10 cellular contexts compared by ENCODE assay signal in genomic region chr1:110336300-110337039, GRCh38.
DNase-seq lines count a peak whose midpoint lies in the region; ATAC-seq and TF ChIP-seq lines count a peak whose summit lies in the region.
"Had no signal": no experiment of that assay in that cellular context is flagged by ENCODE, and none has a peak within 500 bp of the region (broad histone marks: within the 10 kb centered on the region; RNA-seq: fewer than 3 reads in every experiment).

No MANE protein-coding gene starts in this region.

- peaks cover 10% of the 10 kb centered on the region; the same call in 1 of the 2 replicates for H3K4me1 ChIP-seq in iPS-20b (ENCODE audit: insufficient read depth, low read length)

- no peak for TF ChIP-seq CTCF in AG10803 (conservative IDR thresholded peaks at IDR 0.05; ENCODE audit: low read length)
- TF ChIP-seq CTCF in brain microvascular endothelial cell (IDR thresholded peaks at IDR 0.05; ENCODE audit: low read depth, low read length, missing control alignments), result no peak

- H3K9ac ChIP-seq in SK-N-MC (ENCODE audit: insufficient read length), result peak overlapping the region; percentile 88
- no peak overlapping the region for H3K9ac ChIP-seq in iPS-20b (ENCODE audit: low read depth, low read length)

- peak; percentile 37 for DNase-seq in AG10803 (ENCODE audit: low read depth)
- peak; percentile 73 for DNase-seq in EH (ENCODE audit: low read depth)
- DNase-seq in SK-N-MC (ENCODE audit: low read depth, low spot score), result no peak
- DNase-seq in brain microvascular endothelial cell, result no peak
- no peak for DNase-seq in dedifferentiated amniotic fluid mesenchymal stem cell (ENCODE audit: extremely low spot score)
- no peak for DNase-seq in COLO668 (lab: John Stamatoyannopoulos, UW; ENCODE audit: unreplicated experiment)
- DNase-seq: activated CD4-positive, CD25-positive, alpha-beta regulatory T cell treated with anti-CD3 and anti-CD28 coated beads, Interleukin-2, amount 50 U/mL, for 72 hours; NCI-H2029 had no signal

- H3K36me3 ChIP-seq in SK-N-MC (ENCODE audit: insufficient read depth, low read length) (peaks cover 15% of the 10 kb centered on the region), iPS-20b (ENCODE audit: insufficient read depth, low read depth, low read length) (peaks cover 13% of the 10 kb centered on the region), brain microvascular endothelial cell (replicated peaks) (peaks cover 7% of the 10 kb centered on the region)

- in situ Hi-C loops in brain microvascular endothelial cell (cut with HindIII; ENCODE audit: low pct_ligation_motif_present, low sequenced_read_pairs), result no loop called here

- no peak overlapping the region for H3K4me3 ChIP-seq in AG10803 (ENCODE audit: low read length)
- H3K4me3 ChIP-seq in SK-N-MC, result peak overlapping the region; percentile 46
- peak overlapping the region; percentile 86; the same call in 1 of the 2 replicates for H3K4me3 ChIP-seq in iPS-20b (ENCODE audit: low read length)
- H3K4me3 ChIP-seq in brain microvascular endothelial cell (ENCODE audit: low read depth, low read length), result no peak overlapping the region

- peaks cover 4% of the 10 kb centered on the region; the same call in 1 of the 2 replicates for H3K9me3 ChIP-seq in SK-N-MC (ENCODE audit: low read depth, low read length)
- H3K9me3 ChIP-seq in iPS-20b (ENCODE audit: insufficient read depth, low read depth, low read length), result no peaks in the 10 kb centered on the region

- H3K27me3 ChIP-seq in iPS-20b (ENCODE audit: insufficient read depth, low read length) (no peaks in the 10 kb centered on the region), brain microvascular endothelial cell (replicated peaks) (no peaks in the 10 kb centered on the region)

- H3K27ac ChIP-seq in SK-N-MC (peak overlapping the region; percentile 75), iPS-20b (ENCODE audit: low read length) (no peak overlapping the region), brain microvascular endothelial cell (no peak overlapping the region)

- no peak for ATAC-seq in HG03439 (IDR thresholded peaks at IDR 0.05; ENCODE audit: unreplicated experiment)

Comparison
In these comparisons a context has a peak if more than half of its experiments do, and no peak if none do; other contexts are left out.
1. DNase-seq: peak in AG10803 (single experiment) and EH (single experiment); none in SK-N-MC (single experiment), brain microvascular endothelial cell (single experiment), dedifferentiated amniotic fluid mesenchymal stem cell (single experiment) and COLO668 (single experiment).
2. H3K4me3 ChIP-seq: peak in SK-N-MC (single experiment) and iPS-20b (single experiment); none in AG10803 (single experiment) and brain microvascular endothelial cell (single experiment).